In genomic region chr2:33723322-33723721, GRCh38 we compare ENCODE assay signal across 22 cellular contexts.
A peak's percentile ranks its signal among the peaks of the same experiment; 100 is the strongest.
DNase-seq lines count a peak whose midpoint lies in the region; ATAC-seq, FAIRE-seq and TF ChIP-seq lines count a peak whose summit lies in the region.
"Had no signal": no experiment of that assay in that cellular context is flagged by ENCODE, and none has a peak within 500 bp of the region (broad histone marks: within the 10 kb centered on the region; RNA-seq: fewer than 3 reads in every experiment).

No MANE protein-coding gene starts in this region.

- H3K9me3 ChIP-seq in H1 (ENCODE audit: insufficient read depth in 2 of 2, low read depth in 1 of 2, low read length in 1 of 2) (no peaks in the 10 kb centered on the region; a peak in 1 of 4 replicates), neural cell (ENCODE audit: low read length) (no peaks in the 10 kb centered on the region), esophagus muscularis mucosa (no peaks in the 10 kb centered on the region)
- H3K9me3 ChIP-seq: A549, Caco-2 had no signal

- H3K27me3 ChIP-seq in H1 (replicated peaks in 1 of 4; ENCODE audit: control insufficient read depth in 3 of 4, extremely low read depth in 1 of 4, insufficient read depth in 3 of 4, low read length in 3 of 4) (no peaks in the 10 kb centered on the region; a peak in 1 of 7 replicates), neural cell (ENCODE audit: insufficient read depth, low read depth, low read length) (no peaks in the 10 kb centered on the region), esophagus muscularis mucosa (no peaks in the 10 kb centered on the region), foreskin keratinocyte (no peaks in the 10 kb centered on the region)
- H3K27me3 ChIP-seq: BLaER1 treated with 17β-estradiol and CSF1 and Interleukin-3, amounts not matched to agents 10 nM and 100 nM had no signal

- CTCF ChIA-PET in H1 (lab: Charles Lee; ENCODE audit: partially characterized antibody): interaction anchor here (1.3 kb wide), 1 partner anchor 289 kb away, joined by 3 read pairs; no protein-coding TSS in a partner anchor

- H3K4me1 ChIP-seq in H1 (replicated peaks in 1 of 4; ENCODE audit: control insufficient read depth in 3 of 4, insufficient read depth in 4 of 4, low read length in 3 of 4) (no peaks in the 10 kb centered on the region), esophagus muscularis mucosa (no peaks in the 10 kb centered on the region), foreskin keratinocyte (no peaks in the 10 kb centered on the region)
- H3K4me1 ChIP-seq: A549, Caco-2 had no signal

- peak; percentile 20 to 27 for DNase-seq in NCI-H1930 (lab: John Stamatoyannopoulos, UW)
- no peak for DNase-seq in H1 (ENCODE audit: low read depth in 1 of 2, low spot score in 2 of 2)
- DNase-seq in renal cortical epithelial cell (ENCODE audit: low read depth): peak; percentile 12
- no peak for DNase-seq in esophagus muscularis mucosa (ENCODE audit: extremely low spot score)
- DNase-seq in foreskin keratinocyte: no peak
- DNase-seq: AML-193; Caco-2; Calu3; CD4-positive, alpha-beta T cell; CD8-positive, alpha-beta T cell; DMS79 treated with DMSO at 0.1 percent for 48 hours; GF-D8 had no signal

- TF ChIP-seq POLR2A in H1 (IDR thresholded peaks at IDR 0.05; ENCODE audit: control extremely low read depth in 1 of 2, low read depth in 2 of 2, low read length in 2 of 2) (no peak), esophagus muscularis mucosa (IDR thresholded peaks at IDR 0.05; ENCODE audit: low read depth) (no peak)

- no peak overlapping the region for H3K18ac ChIP-seq in H1 (ENCODE audit: extremely low read depth, low read length)

- H3K36me3 ChIP-seq in H1 (ENCODE audit: control insufficient read depth in 2 of 4, insufficient read depth in 4 of 4, low read length in 3 of 4) (no peaks in the 10 kb centered on the region), neural cell (ENCODE audit: insufficient read depth, low read length) (no peaks in the 10 kb centered on the region), esophagus muscularis mucosa (no peaks in the 10 kb centered on the region)
- H3K36me3 ChIP-seq: BLaER1 treated with 17β-estradiol and CSF1 and Interleukin-3, amounts not matched to agents 10 nM and 100 nM had no signal

- H3K79me2 ChIP-seq in H1 (ENCODE audit: control insufficient read depth in 1 of 2, insufficient read depth in 2 of 2, low read length in 2 of 2) (no peaks in the 10 kb centered on the region), neural cell (replicated peaks; ENCODE audit: insufficient read depth, low read length) (no peaks in the 10 kb centered on the region)

- H3F3A ChIP-seq in neural cell (ENCODE audit: insufficient read depth, low read length, poor library complexity, severe bottlenecking): no peaks in the 10 kb centered on the region

- H3K9ac ChIP-seq in H1 (replicated peaks in 1 of 4; ENCODE audit: extremely low read depth in 1 of 4, low read depth in 3 of 4, low read length in 3 of 4) (no peak overlapping the region), neural cell (ENCODE audit: low read length) (peak overlapping the region; percentile 15)
- H3K9ac ChIP-seq: BLaER1 treated with 17β-estradiol and CSF1 and Interleukin-3, amounts not matched to agents 10 nM and 100 nM had no signal

- no peak overlapping the region for H2BK12ac ChIP-seq in H1 (ENCODE audit: low read depth, low read length)

- no peak overlapping the region for H3K27ac ChIP-seq in H1 (ENCODE audit: low read depth, low read length)
- H3K27ac ChIP-seq in neural cell (ENCODE audit: low read length): peak overlapping the region; percentile 74
- H3K27ac ChIP-seq in esophagus muscularis mucosa (replicated peaks in 1 of 4): no peak overlapping the region
- no peak overlapping the region for H3K27ac ChIP-seq in foreskin keratinocyte
- H3K27ac ChIP-seq: 22Rv1; A549; BLaER1 treated with 17β-estradiol and CSF1 and Interleukin-3, amounts not matched to agents 10 nM and 100 nM; C4-2B had no signal

- 59% methylated on average over 3 of the region's 3 CpGs; no CpG with 5 or more reads in 1 of the 2 experiments for WGBS in H1 (ENCODE audit: extremely low coverage in 1 of 2, insufficient coverage in 1 of 2, insufficient read length in 1 of 2, insufficient replicate concordance in 2 of 2, low coverage in 1 of 2, low lambda C conversion rate in 2 of 2, missing lambda C conversion rate in 1 of 2), 2 experiments
- WGBS in esophagus muscularis mucosa: 90% methylated on average over 3 of the region's 3 CpGs

- ATAC-seq in GM21360 (IDR thresholded peaks at IDR 0.05; ENCODE audit: unreplicated experiment) (no peak), foreskin keratinocyte (no peak)
- ATAC-seq: A549; CD8-positive, alpha-beta T cell had no signal

- H2BK120ac ChIP-seq in H1 (replicated peaks; ENCODE audit: low read depth, low read length): no peak overlapping the region

- H3K14ac ChIP-seq in H1 (ENCODE audit: insufficient read length): no peak overlapping the region

- no peak overlapping the region for H2BK20ac ChIP-seq in H1 (ENCODE audit: low read length)

- H4K20me1 ChIP-seq in H1 (replicated peaks in 1 of 2; ENCODE audit: control insufficient read depth in 1 of 2, insufficient read depth in 2 of 2, low read length in 2 of 2) (no peaks in the 10 kb centered on the region), neural cell (ENCODE audit: insufficient read depth) (no peaks in the 10 kb centered on the region)
- H4K20me1 ChIP-seq: BLaER1 treated with 17β-estradiol and CSF1 and Interleukin-3, amounts not matched to agents 10 nM and 100 nM had no signal

- H3K4ac ChIP-seq in H1 (replicated peaks; ENCODE audit: insufficient read length, low read depth, low read length): no peak overlapping the region

- no peak for TF ChIP-seq EP300 in H1 (IDR thresholded peaks at IDR 0.05; ENCODE audit: borderline replicate concordance in 1 of 2, low read depth in 2 of 2, low read length in 2 of 2)
- peak; percentile 63 for TF ChIP-seq EP300 in neural cell (conservative IDR thresholded peaks at IDR 0.05; ENCODE audit: poor library complexity, severe bottlenecking)
- no peak for TF ChIP-seq EP300 in esophagus muscularis mucosa (IDR thresholded peaks at IDR 0.05)

- no peaks in the 10 kb centered on the region for H3K23me2 ChIP-seq in H1 (ENCODE audit: low read depth, low read length)

- no peak overlapping the region for H4K91ac ChIP-seq in H1 (replicated peaks; ENCODE audit: insufficient read length, low read length)

- H3K9me2 ChIP-seq in neural cell (ENCODE audit: insufficient read depth, low read length): no peaks in the 10 kb centered on the region

- no peak overlapping the region for H2BK15ac ChIP-seq in H1 (ENCODE audit: low read length)

- H3K4me2 ChIP-seq in H1 (ENCODE audit: insufficient read depth in 1 of 2, low read depth in 2 of 2, low read length in 2 of 2): no peak overlapping the region
- no peak overlapping the region for H3K4me2 ChIP-seq in neural cell (ENCODE audit: low read length)
- H3K4me2 ChIP-seq: A549; BLaER1 treated with 17β-estradiol and CSF1 and Interleukin-3, amounts not matched to agents 10 nM and 100 nM had no signal

- H2AFZ ChIP-seq in H1 (ENCODE audit: low read length): peak overlapping the region; percentile 73; the same call in 1 of the 2 replicates
- no peak overlapping the region for H2AFZ ChIP-seq in neural cell (ENCODE audit: low read depth, low read length)

- intact Hi-C loops in esophagus muscularis mucosa (cut with DNase I): no loop called here

- POLR2A ChIA-PET in H1 (lab: Charles Lee; ENCODE audit: partially characterized antibody): no interaction called here

- no peak overlapping the region for H4K5ac ChIP-seq in H1 (ENCODE audit: insufficient read length, low read depth, low read length)

- no peak overlapping the region for H3K56ac ChIP-seq in H1 (replicated peaks; ENCODE audit: insufficient read length, low read depth, low read length)

- no peak overlapping the region for H2AK5ac ChIP-seq in H1 (ENCODE audit: low read depth, low read length)

- H3K23ac ChIP-seq in H1 (ENCODE audit: insufficient read length): no peak overlapping the region

- TF ChIP-seq RAD21 in H1 (IDR thresholded peaks at IDR 0.05 in 1 of 2, conservative IDR thresholded peaks at IDR 0.05 in 1 of 2; ENCODE audit: low read depth in 2 of 2, low read length in 2 of 2) (no peak), neural cell (conservative IDR thresholded peaks at IDR 0.05) (no peak)

- FAIRE-seq in H1 (lab: Jason Lieb, UNC): no peak
- FAIRE-seq: A549, D721Med, G401.6, GM12891, GM19239 had no signal

- no peak overlapping the region for H4K8ac ChIP-seq in H1 (ENCODE audit: extremely low read depth, insufficient read depth, low read length)

- no peak overlapping the region for H2BK5ac ChIP-seq in H1 (ENCODE audit: low read depth, low read length)

- no peak for TF ChIP-seq CTCF in H1 (IDR thresholded peaks at IDR 0.05; ENCODE audit: control extremely low read depth in 1 of 3, insufficient read depth in 1 of 3, low read depth in 1 of 3, low read length in 3 of 3)
- no peak for TF ChIP-seq CTCF in neural cell (IDR thresholded peaks at IDR 0.05; ENCODE audit: poor library complexity, severe bottlenecking)
- no peak for TF ChIP-seq CTCF in esophagus muscularis mucosa (IDR thresholded peaks at IDR 0.05)
- TF ChIP-seq CTCF in foreskin keratinocyte (conservative IDR thresholded peaks at IDR 0.05): no peak

- H3K4me3 ChIP-seq in H1 (ENCODE audit: extremely low read depth in 1 of 4, insufficient read depth in 2 of 4, low read depth in 3 of 4, low read length in 4 of 4) (no peak overlapping the region), neural cell (ENCODE audit: low read length) (peak overlapping the region; percentile 7), esophagus muscularis mucosa (no peak overlapping the region)
- H3K4me3 ChIP-seq: A549; BLaER1 treated with 17β-estradiol and CSF1 and Interleukin-3, amounts not matched to agents 10 nM and 100 nM had no signal

- no peaks in the 10 kb centered on the region for H3K79me1 ChIP-seq in H1 (ENCODE audit: low read depth, low read length)

TF ChIP-seq in H1, 55 proteins besides CTCF, POLR2A, EP300 and RAD21 (continues in another document):
- TF ChIP-seq TAF7 (optimal IDR thresholded peaks at IDR 0.05; ENCODE audit: borderline replicate concordance, low read depth, low read length): no peak

Comparison
In these comparisons a context has a peak if more than half of its experiments do, and no peak if none do; other contexts are left out.
1. DNase-seq: peak in NCI-H1930 (2 of 2) and renal cortical epithelial cell (single experiment); none in H1 (0 of 2), esophagus muscularis mucosa (single experiment) and foreskin keratinocyte (0 of 2).